Comparison of ENCODE assay signal across 8 cellular contexts in the genomic region with DNA sequence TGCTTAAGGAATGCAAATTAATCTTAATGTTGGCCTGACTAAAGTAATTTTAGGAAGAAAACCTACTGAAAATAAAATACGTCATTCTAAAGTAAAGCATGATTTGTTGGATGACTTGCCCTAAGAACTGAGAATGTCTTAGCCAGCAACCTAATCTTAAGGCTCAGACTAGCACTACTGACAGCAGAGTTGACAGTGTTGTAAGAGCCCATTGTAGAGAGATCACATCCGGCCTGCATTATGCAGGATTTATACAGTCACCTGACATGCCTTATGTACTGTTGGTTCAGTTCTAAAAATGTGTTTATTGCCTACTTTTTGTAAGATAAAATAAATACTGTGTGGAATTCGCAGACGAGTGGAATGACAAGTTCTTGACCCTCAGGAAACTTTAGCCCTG.
"Had no signal": no experiment of that assay in that cellular context is flagged by ENCODE, and none has a peak within 500 bp of the region (broad histone marks: within the 10 kb centered on the region; RNA-seq: fewer than 3 reads in every experiment).

No MANE protein-coding gene starts in this region.

- DNase-seq: H9, HFFc6, IMR-90 had no signal

- H3K4me1 Mint-ChIP-seq: GM23338, H9 had no signal

- FAIRE-seq: H1, H54, K562 had no signal

- H3K27ac ChIP-seq: HL-60 had no signal

- H3K27ac Mint-ChIP-seq: GM23338, H9, HFFc6 had no signal

- H3K9me3 Mint-ChIP-seq: GM23338, H9, HFFc6 had no signal

- H3K4me3 Mint-ChIP-seq: GM23338, H9, HFFc6 had no signal

- H3K4me3 ChIP-seq: GM23338, K562 had no signal
